ENCODE assay signal across 1 cellular context in the genomic region with DNA sequence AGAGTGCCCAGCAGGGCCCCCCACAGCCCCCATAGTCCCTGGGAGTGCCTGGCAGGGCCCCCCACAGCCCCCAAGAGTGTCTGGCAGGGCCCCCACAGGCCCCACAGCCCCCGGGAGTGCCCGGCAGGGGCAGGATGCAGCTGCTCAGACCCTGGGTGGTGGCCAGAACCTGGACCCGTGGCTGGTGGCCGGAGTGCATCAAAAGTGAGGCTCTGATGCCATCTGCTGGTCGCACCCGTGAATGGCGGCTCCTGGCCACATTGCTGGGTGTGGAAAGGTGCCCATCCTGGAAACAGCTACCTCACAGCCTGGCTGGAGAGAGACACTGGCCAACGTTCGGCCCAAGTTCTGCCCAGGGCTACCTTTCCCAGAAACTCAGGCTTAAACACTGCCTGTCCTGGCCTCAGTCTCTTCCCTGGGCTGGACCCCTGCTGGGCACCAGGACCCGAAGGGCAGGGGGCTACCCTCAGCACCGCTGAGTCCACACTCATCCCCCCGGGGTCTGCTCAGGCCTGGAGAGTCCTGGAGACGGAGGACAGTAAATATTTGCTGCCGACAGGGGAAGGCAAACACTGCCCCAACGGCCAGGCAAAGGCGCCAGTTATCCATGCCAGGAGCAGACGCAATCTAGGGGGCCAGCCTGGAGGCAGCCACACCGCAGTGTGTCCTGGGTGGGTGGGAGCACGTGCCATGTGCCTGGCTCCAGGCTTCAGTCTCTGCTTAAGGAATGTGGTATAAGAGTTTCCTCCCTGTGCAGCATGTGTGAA.
TF ChIP-seq lines count a peak whose summit lies in the region.

No MANE protein-coding gene starts in this region.

TF ChIP-seq in GM12878, 131 proteins besides CTCF, POLR2A, EP300 and RAD21:
- TF ChIP-seq CHD1 (IDR thresholded peaks at IDR 0.05; ENCODE audit: low read depth, low read length) (no peak), CREB1 (IDR thresholded peaks at IDR 0.05; ENCODE audit: low read depth) (no peak), NFXL1 (IDR thresholded peaks at IDR 0.05; ENCODE audit: borderline replicate concordance) (no peak), REST (IDR thresholded peaks at IDR 0.05; ENCODE audit: low read depth, low read length) (no peak), BCL3 (IDR thresholded peaks at IDR 0.05; ENCODE audit: borderline replicate concordance, insufficient read depth, low read depth, low read length, poor library complexity, severe bottlenecking) (no peak), SMC3 (IDR thresholded peaks at IDR 0.05; ENCODE audit: borderline replicate concordance, low read length) (peak; percentile 66), NR2F1 (conservative IDR thresholded peaks at IDR 0.05) (no peak), IRF5 (IDR thresholded peaks at IDR 0.05; ENCODE audit: borderline replicate concordance) (no peak), TCF3 (IDR thresholded peaks at IDR 0.05; ENCODE audit: borderline replicate concordance, insufficient read depth, low read depth, low read length) (no peak), BHLHE40 (IDR thresholded peaks at IDR 0.05; ENCODE audit: borderline replicate concordance in 1 of 2, low read depth in 2 of 2, low read length in 1 of 2) (no peak), CBX3 (IDR thresholded peaks at IDR 0.05; ENCODE audit: borderline replicate concordance, low read depth) (no peak), YY1 (IDR thresholded peaks at IDR 0.05; ENCODE audit: low read depth, low read length) (peak; percentile 55; the same call in 1 of the 2 replicates), GATAD2B (conservative IDR thresholded peaks at IDR 0.05; ENCODE audit: low read depth) (no peak), NFYA (IDR thresholded peaks at IDR 0.05; ENCODE audit: borderline replicate concordance, low read depth, low read length) (no peak)
- TF ChIP-seq, protein P1, sequence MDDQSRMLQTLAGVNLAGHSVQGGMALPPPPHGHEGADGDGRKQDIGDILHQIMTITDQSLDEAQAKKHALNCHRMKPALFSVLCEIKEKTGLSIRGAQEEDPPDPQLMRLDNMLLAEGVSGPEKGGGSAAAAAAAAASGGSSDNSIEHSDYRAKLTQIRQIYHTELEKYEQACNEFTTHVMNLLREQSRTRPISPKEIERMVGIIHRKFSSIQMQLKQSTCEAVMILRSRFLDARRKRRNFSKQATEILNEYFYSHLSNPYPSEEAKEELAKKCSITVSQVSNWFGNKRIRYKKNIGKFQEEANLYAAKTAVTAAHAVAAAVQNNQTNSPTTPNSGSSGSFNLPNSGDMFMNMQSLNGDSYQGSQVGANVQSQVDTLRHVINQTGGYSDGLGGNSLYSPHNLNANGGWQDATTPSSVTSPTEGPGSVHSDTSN (IDR thresholded peaks at IDR 0.05; ENCODE audit: insufficient replicate concordance, low read depth, low read length), result no peak
